Comparison of ENCODE assay signal across 27 cellular contexts in genomic region chr20:25452333-25452732, GRCh38.
"Had no signal": no experiment of that assay in that cellular context is flagged by ENCODE, and none has a peak within 500 bp of the region (broad histone marks: within the 10 kb centered on the region; RNA-seq: fewer than 3 reads in every experiment).

No MANE protein-coding gene starts in this region.

- H3K4me1 ChIP-seq: body of pancreas, breast epithelium, Peyer's patch had no signal

- DNase-seq: activated CD4-positive, alpha-beta T cell treated with anti-CD3 and anti-CD28 coated beads, Interleukin-2, amount 10 ng/mL, durations not matched to agents 24 days and 14 days; activated CD4-positive, alpha-beta T cell treated with anti-CD3 and anti-CD28 coated beads, Interleukin-2, amount 50 U/mL, for 4 hours; activated CD4-positive, CD25-positive, alpha-beta regulatory T cell; activated CD8-positive, alpha-beta T cell treated with anti-CD3 and anti-CD28 coated beads for 36 hours; activated gamma-delta T cell; activated naive CD4-positive, alpha-beta T cell treated with Interleukin-2 at 50 U/mL for 16 hours; activated naive CD8-positive, alpha-beta T cell treated with anti-CD3 and anti-CD28 coated beads, Interleukin-2, amount 10 ng/mL, durations not matched to agents 7 days and 5 days; activated T-cell treated with anti-CD3 and anti-CD28 coated beads, Interleukin-2, amount 50 U/mL, for 1 hour; amygdala; body of pancreas; MM.1S; MV-4-11; NCI-H1436 treated with DMSO at 0.1 percent for 48 hours; NCI-H1694 treated with DMSO at 0.1 percent for 48 hours; NCI-H524 treated with DMSO at 0.1 percent for 48 hours; Peyer's patch; RPMI8226; SIG-M5; SW 1271; T-helper 1 cell; T-helper 2 cell; T-helper 9 cell; WERI-Rb-1 had no signal

- H3K9me3 ChIP-seq: body of pancreas, breast epithelium, Peyer's patch had no signal

- H3K9me3 Mint-ChIP-seq: activated CD4-positive, alpha-beta T cell treated with anti-CD3 and anti-CD28 coated beads, Interleukin-2, amount 10 ng/mL, durations not matched to agents 24 days and 14 days; activated CD8-positive, alpha-beta T cell treated with anti-CD3 and anti-CD28 coated beads for 36 hours; activated naive CD8-positive, alpha-beta T cell treated with anti-CD3 and anti-CD28 coated beads, Interleukin-2, amount 10 ng/mL, durations not matched to agents 7 days and 5 days had no signal

- H3K4me3 ChIP-seq: body of pancreas, breast epithelium, Peyer's patch had no signal

- ATAC-seq: activated CD8-positive, alpha-beta T cell treated with anti-CD3 and anti-CD28 coated beads for 36 hours; body of pancreas had no signal

- H3K27ac Mint-ChIP-seq: activated CD4-positive, alpha-beta T cell treated with anti-CD3 and anti-CD28 coated beads, Interleukin-2, amount 10 ng/mL, durations not matched to agents 24 days and 14 days; activated CD8-positive, alpha-beta T cell treated with anti-CD3 and anti-CD28 coated beads for 36 hours; activated naive CD4-positive, alpha-beta T cell treated with anti-CD3 and anti-CD28 coated beads, Interleukin-2, amount 50 U/mL, for 24 hours; activated naive CD8-positive, alpha-beta T cell treated with anti-CD3 and anti-CD28 coated beads, Interleukin-2, amount 10 ng/mL, durations not matched to agents 7 days and 5 days; activated T-helper 2 cell treated with anti-CD3 and anti-CD28 coated beads, Interferon-gamma antibody, Interleukin-2, Interleukin-4, amounts not matched to agents 10 μg/mL and 5 μg/mL and 100 μg/mL, durations not matched to agents 14 hours and 24 hours and 36 hours had no signal

- H3K27me3 Mint-ChIP-seq: activated CD4-positive, alpha-beta T cell treated with anti-CD3 and anti-CD28 coated beads, Interleukin-2, amount 10 ng/mL, durations not matched to agents 24 days and 14 days; activated CD8-positive, alpha-beta T cell treated with anti-CD3 and anti-CD28 coated beads for 36 hours; activated naive CD4-positive, alpha-beta T cell treated with anti-CD3 and anti-CD28 coated beads, Interleukin-2, amount 50 U/mL, for 24 hours; activated naive CD8-positive, alpha-beta T cell treated with anti-CD3 and anti-CD28 coated beads, Interleukin-2, amount 10 ng/mL, durations not matched to agents 7 days and 5 days had no signal

- H3K27ac ChIP-seq: body of pancreas, breast epithelium, KMS-11, Peyer's patch, WERI-Rb-1 had no signal

- H3K27me3 ChIP-seq: body of pancreas, breast epithelium, Peyer's patch had no signal

- H3K4me3 Mint-ChIP-seq: activated CD4-positive, alpha-beta T cell treated with anti-CD3 and anti-CD28 coated beads, Interleukin-2, amount 10 ng/mL, durations not matched to agents 24 days and 14 days; activated CD8-positive, alpha-beta T cell treated with anti-CD3 and anti-CD28 coated beads for 36 hours; activated naive CD4-positive, alpha-beta T cell treated with anti-CD3 and anti-CD28 coated beads, Interleukin-2, amount 50 U/mL, for 24 hours; activated naive CD8-positive, alpha-beta T cell treated with anti-CD3 and anti-CD28 coated beads, Interleukin-2, amount 10 ng/mL, durations not matched to agents 7 days and 5 days had no signal

- H3K4me1 Mint-ChIP-seq: activated CD4-positive, alpha-beta T cell treated with anti-CD3 and anti-CD28 coated beads, Interleukin-2, amount 10 ng/mL, durations not matched to agents 24 days and 14 days; activated naive CD4-positive, alpha-beta T cell treated with anti-CD3 and anti-CD28 coated beads, Interleukin-2, amount 50 U/mL, for 24 hours; activated naive CD8-positive, alpha-beta T cell treated with anti-CD3 and anti-CD28 coated beads, Interleukin-2, amount 10 ng/mL, durations not matched to agents 7 days and 5 days had no signal
